15 cellular contexts compared by ENCODE assay signal in the genomic region with DNA sequence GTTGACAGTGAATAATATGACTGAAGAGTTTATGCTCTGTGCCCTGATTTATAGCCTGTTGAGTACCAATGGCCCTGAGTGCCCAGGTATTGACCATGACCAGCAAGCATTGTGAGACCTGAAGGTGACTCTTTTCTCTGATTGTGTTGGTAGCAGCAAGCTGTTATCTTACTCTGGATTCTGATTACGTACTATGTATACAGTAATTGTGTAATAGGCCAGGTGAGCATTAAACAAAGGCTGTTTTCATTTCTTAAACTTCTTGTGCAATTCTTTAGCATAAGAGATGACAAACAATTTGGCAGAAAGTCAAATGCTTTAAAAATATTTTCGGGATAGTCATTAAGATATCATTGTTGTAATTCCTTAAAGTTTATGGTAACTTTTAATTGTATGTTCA.
"Had no signal": no experiment of that assay in that cellular context is flagged by ENCODE, and none has a peak within 500 bp of the region (broad histone marks: within the 10 kb centered on the region; RNA-seq: fewer than 3 reads in every experiment).

No MANE protein-coding gene starts in this region.

- H3K36me3 ChIP-seq: adrenal gland, sigmoid colon, thoracic aorta had no signal

- H3K4me3 Mint-ChIP-seq: activated naive CD4-positive, alpha-beta T cell treated with anti-CD3 and anti-CD28 coated beads, Interleukin-2, amount 10 ng/mL, durations not matched to agents 7 days and 5 days; effector memory CD8-positive, alpha-beta T cell; neural crest cell; stimulated activated naive CD8-positive, alpha-beta T cell treated with anti-CD3 and anti-CD28 coated beads, Interleukin-15, amount 100 ng/mL, for 72 hours; T-helper 1 cell treated with Interleukin-12 subunit alpha and Interleukin-12 subunit beta and Interleukin-4 antibody, amounts not matched to agents 30 μg/mL and 1 μg/mL, for 36 hours had no signal

- H3K27me3 Mint-ChIP-seq: activated naive CD4-positive, alpha-beta T cell treated with anti-CD3 and anti-CD28 coated beads, Interleukin-2, amount 10 ng/mL, durations not matched to agents 7 days and 5 days had no signal

- H3K9me3 ChIP-seq: adrenal gland, sigmoid colon, thoracic aorta had no signal

- H3K4me1 Mint-ChIP-seq: activated naive CD4-positive, alpha-beta T cell treated with anti-CD3 and anti-CD28 coated beads, Interleukin-2, amount 10 ng/mL, durations not matched to agents 7 days and 5 days; neural crest cell; stimulated activated naive CD8-positive, alpha-beta T cell treated with anti-CD3 and anti-CD28 coated beads, Interleukin-15, amount 100 ng/mL, for 72 hours had no signal

- H3K4me3 ChIP-seq: adrenal gland, sigmoid colon, thoracic aorta had no signal

- H3K27me3 ChIP-seq: adrenal gland, sigmoid colon had no signal

- H3K36me3 Mint-ChIP-seq: activated naive CD4-positive, alpha-beta T cell treated with anti-CD3 and anti-CD28 coated beads, Interleukin-2, amount 10 ng/mL, durations not matched to agents 7 days and 5 days had no signal

- DNase-seq: activated CD4-positive, alpha-beta T cell treated with anti-CD3 and anti-CD28 coated beads, Interleukin-2, amount 50 U/mL, for 1 hour; activated naive CD4-positive, alpha-beta T cell treated with anti-CD3 and anti-CD28 coated beads, Interleukin-2, amount 10 ng/mL, durations not matched to agents 7 days and 5 days; adrenal gland; effector memory CD8-positive, alpha-beta T cell; erythroblast; glutamatergic neuron; left ventricle myocardium superior; mesendoderm; sigmoid colon; stimulated activated CD4-positive, alpha-beta T cell treated with anti-CD3 and anti-CD28 coated beads, Interleukin-4, amount 100 ng/mL, for 1 hour; stimulated activated naive CD8-positive, alpha-beta T cell treated with anti-CD3 and anti-CD28 coated beads, Interleukin-15, amount 100 ng/mL, for 72 hours had no signal

- ATAC-seq: effector memory CD8-positive, alpha-beta T cell; left ventricle myocardium superior; stimulated activated naive CD8-positive, alpha-beta T cell treated with anti-CD3 and anti-CD28 coated beads, Interleukin-15, amount 100 ng/mL, for 72 hours had no signal

- H3K27ac Mint-ChIP-seq: activated naive CD4-positive, alpha-beta T cell treated with anti-CD3 and anti-CD28 coated beads, Interleukin-2, amount 10 ng/mL, durations not matched to agents 7 days and 5 days; activated T-helper 2 cell treated with anti-CD3 and anti-CD28 coated beads, Interferon-gamma antibody, Interleukin-2, Interleukin-4, amounts not matched to agents 10 μg/mL and 5 μg/mL and 100 μg/mL, durations not matched to agents 14 hours and 24 hours and 36 hours; effector memory CD8-positive, alpha-beta T cell; stimulated activated naive CD8-positive, alpha-beta T cell treated with anti-CD3 and anti-CD28 coated beads, Interleukin-15, amount 100 ng/mL, for 72 hours; T-helper 1 cell treated with Interleukin-12 subunit alpha and Interleukin-12 subunit beta and Interleukin-4 antibody, amounts not matched to agents 30 μg/mL and 1 μg/mL, for 36 hours had no signal

- H3K4me1 ChIP-seq: adrenal gland, sigmoid colon had no signal

- H3K27ac ChIP-seq: adrenal gland, sigmoid colon, thoracic aorta had no signal
